27 cellular contexts compared by ENCODE assay signal in genomic region chr10:121930729-121931085, GRCh38. TPM values are rescaled to one million over a fixed set of nuclear protein-coding genes. Genes with fewer than 3 reads are reported as not detected.
DNase-seq lines count a peak whose midpoint lies in the region; ATAC-seq, FAIRE-seq and TF ChIP-seq lines count a peak whose summit lies in the region.
"Had no signal": no experiment of that assay in that cellular context is flagged by ENCODE, and none has a peak within 500 bp of the region (broad histone marks: within the 10 kb centered on the region; RNA-seq: fewer than 3 reads in every experiment).

No MANE protein-coding gene starts in this region.

- H3K79me2 ChIP-seq in keratinocyte (ENCODE audit: control insufficient read depth, insufficient read depth, low read length) = peaks cover 18% of the 10 kb centered on the region

- no peaks in the 10 kb centered on the region for H3K36me3 Mint-ChIP-seq in MCF 10A (ENCODE audit: insufficient read depth, unreplicated experiment)
- H3K36me3 Mint-ChIP-seq: naive B cell, WTC11 had no signal

- H3K4me1 ChIP-seq in HUES48 (ENCODE audit: control insufficient read depth, insufficient read depth, low read length) (peaks cover 4% of the 10 kb centered on the region; the same call in 1 of the 2 replicates), keratinocyte (ENCODE audit: control insufficient read depth, extremely low read depth, insufficient read depth, low read length) (peaks cover 21% of the 10 kb centered on the region), prostate gland (replicated peaks) (peaks cover 4% of the 10 kb centered on the region), left lung (peaks cover 5 to 21% of the 10 kb centered on the region in 2 donors)

- H3K27me3 ChIP-seq in HUES48 (ENCODE audit: control insufficient read depth, insufficient read depth, low read length) (no peaks in the 10 kb centered on the region), keratinocyte (ENCODE audit: control insufficient read depth, extremely low read depth, insufficient read depth, low read length) (no peaks in the 10 kb centered on the region), prostate gland (replicated peaks; ENCODE audit: insufficient read depth) (no peaks in the 10 kb centered on the region), left lung (no peaks in the 10 kb centered on the region)
- H3K27me3 ChIP-seq: dorsolateral prefrontal cortex, sigmoid colon, testis had no signal

- H3K9me3 ChIP-seq in HUES48 (ENCODE audit: control insufficient read depth, insufficient read depth, low read length) (no peaks in the 10 kb centered on the region), keratinocyte (ENCODE audit: control insufficient read depth, low read depth, low read length) (no peaks in the 10 kb centered on the region), prostate gland (no peaks in the 10 kb centered on the region), left lung (no peaks in the 10 kb centered on the region)
- H3K9me3 ChIP-seq: sigmoid colon, testis had no signal

- H3K27ac Mint-ChIP-seq in MCF 10A (ENCODE audit: low read depth, unreplicated experiment) = no peak overlapping the region
- H3K27ac Mint-ChIP-seq: activated naive CD8-positive, alpha-beta T cell treated with anti-CD3 and anti-CD28 coated beads for 36 hours had no signal

- no peaks in the 10 kb centered on the region for H3K27me3 Mint-ChIP-seq in MCF 10A (ENCODE audit: insufficient read depth, unreplicated experiment)
- H3K27me3 Mint-ChIP-seq: activated naive CD8-positive, alpha-beta T cell treated with anti-CD3 and anti-CD28 coated beads for 36 hours; naive B cell had no signal

- intact Hi-C loops in prostate gland (cut with DNase I) = no loop called here
- intact Hi-C loops in MCF 10A (cut with micrococcal nuclease) = no loop called here
- intact Hi-C loops in left lung (cut with DNase I) = no loop called here

- H3K9ac ChIP-seq in HUES48 (ENCODE audit: low read depth, low read length) (no peak overlapping the region), keratinocyte (ENCODE audit: control insufficient read depth, extremely low read depth, insufficient read depth, low read length) (no peak overlapping the region)

- 42% methylated on average over 4 of the region's 4 CpGs for WGBS in prostate gland

- DNase-seq in DMS53 (lab: John Stamatoyannopoulos, UW) (peak; percentile 37), DMS53 treated with DMSO at 0.1 percent for 48 hours (lab: John Stamatoyannopoulos, UW; ENCODE audit: unreplicated experiment) (no peak), keratinocyte (ENCODE audit: low read depth, low spot score) (no peak), prostate gland (ENCODE audit: low spot score) (no peak), MCF 10A (ENCODE audit: unreplicated experiment) (no peak), mucosa of gallbladder (ENCODE audit: low spot score) (no peak), left lung (no peak)
- DNase-seq: 8988T; activated CD4-positive, alpha-beta T cell treated with anti-CD3 and anti-CD28 coated beads, Interleukin-2, amount 50 U/mL, for 1 hour; activated naive CD8-positive, alpha-beta T cell treated with anti-CD3 and anti-CD28 coated beads for 36 hours; AML-193; dorsolateral prefrontal cortex; glutamatergic neuron; HCEC 1CT; naive B cell; NCI-H1105; NCI-H1930; NCI-H226; NCI-H774; sigmoid colon; stimulated activated naive CD4-positive, alpha-beta T cell treated with Interleukin-2 at 50 U/mL for 16 hours; T1000; testis had no signal

- FAIRE-seq in keratinocyte (lab: Jason Lieb, UNC) = no peak
- FAIRE-seq: GM12891 had no signal

- H3K9me1 ChIP-seq in keratinocyte (ENCODE audit: control insufficient read depth, extremely low read depth, insufficient read depth, low read length) = no peaks in the 10 kb centered on the region

- dilution Hi-C loops in keratinocyte (cut with MboI; ENCODE audit: extremely low pct_ligation_motif_present, low sequenced_read_pairs) = no loop called here

- H2AFZ ChIP-seq in keratinocyte (ENCODE audit: control insufficient read depth, low read length) = peak overlapping the region; percentile 52

- H3K4me1 Mint-ChIP-seq in MCF 10A (ENCODE audit: insufficient read depth, unreplicated experiment) = peaks cover 15% of the 10 kb centered on the region

- TF ChIP-seq POLR2A in prostate gland (IDR thresholded peaks at IDR 0.05) = no peak

- POLR2A ChIA-PET in MCF 10A (lab: Yijun Ruan, JAX) = no interaction called here

- peak overlapping the region; percentile 58 for H3K4me2 ChIP-seq in keratinocyte (ENCODE audit: control insufficient read depth, extremely low read depth, insufficient read depth, low read depth, low read length)

- TF ChIP-seq CTCF in keratinocyte (optimal IDR thresholded peaks at IDR 0.05 in 1 of 3, IDR thresholded peaks at IDR 0.05 in 1 of 3, conservative IDR thresholded peaks at IDR 0.05 in 1 of 3; ENCODE audit: extremely low read depth in 1 of 3, insufficient read depth in 2 of 3, low read length in 3 of 3) = no peak
- no peak for TF ChIP-seq CTCF in prostate gland (IDR thresholded peaks at IDR 0.05)
- no peak for TF ChIP-seq CTCF in MCF 10A (IDR thresholded peaks at IDR 0.05; ENCODE audit: unreplicated experiment)
- TF ChIP-seq CTCF in left lung (IDR thresholded peaks at IDR 0.05) = no peak

- no peaks in the 10 kb centered on the region for H3K9me3 Mint-ChIP-seq in MCF 10A (ENCODE audit: unreplicated experiment)
- H3K9me3 Mint-ChIP-seq: activated naive CD8-positive, alpha-beta T cell treated with anti-CD3 and anti-CD28 coated beads for 36 hours; naive B cell; WTC11 had no signal

- no TSS peak for BruUV-seq in MCF 10A (replicated peaks; lab: Mats Ljungman, UMichigan)

- H3K36me3 ChIP-seq in HUES48 (ENCODE audit: control insufficient read depth, insufficient read depth, low read length) = no peaks in the 10 kb centered on the region
- no peaks in the 10 kb centered on the region for H3K36me3 ChIP-seq in keratinocyte (ENCODE audit: control insufficient read depth in 2 of 2, extremely low read depth in 1 of 2, insufficient read depth in 2 of 2, low read length in 2 of 2)
- H3K36me3 ChIP-seq in prostate gland = no peaks in the 10 kb centered on the region
- H3K36me3 ChIP-seq in left lung = no peaks in the 10 kb centered on the region
- H3K36me3 ChIP-seq: sigmoid colon had no signal

- no peak overlapping the region for H3K4me3 ChIP-seq in HUES48 (ENCODE audit: low read depth, low read length)
- H3K4me3 ChIP-seq in keratinocyte (ENCODE audit: control insufficient read depth in 2 of 3, extremely low read depth in 1 of 3, insufficient read depth in 2 of 3, low read depth in 1 of 3, low read length in 3 of 3) = no peak overlapping the region
- H3K4me3 ChIP-seq in prostate gland = no peak overlapping the region
- H3K4me3 ChIP-seq in left lung = no peak overlapping the region
- H3K4me3 ChIP-seq: dorsolateral prefrontal cortex, sigmoid colon, testis had no signal

- peak overlapping the region; percentile 55 for H3K27ac ChIP-seq in HUES48 (ENCODE audit: low read depth, low read length)
- peak overlapping the region; percentile 6 for H3K27ac ChIP-seq in keratinocyte (ENCODE audit: control insufficient read depth, insufficient read depth, low read length)
- H3K27ac ChIP-seq in prostate gland = peak overlapping the region; percentile 99 to 100
- no peak overlapping the region for H3K27ac ChIP-seq in left lung
- H3K27ac ChIP-seq: HL-60 had no signal

- CTCF ChIA-PET in MCF 10A (lab: Yijun Ruan, JAX) = no interaction called here

- H4K20me1 ChIP-seq in keratinocyte (ENCODE audit: control insufficient read depth, extremely low read depth, insufficient read depth, low read length) = no peaks in the 10 kb centered on the region

- H3K4me3 Mint-ChIP-seq in MCF 10A (ENCODE audit: unreplicated experiment) = no peak overlapping the region
- H3K4me3 Mint-ChIP-seq: activated naive CD8-positive, alpha-beta T cell treated with anti-CD3 and anti-CD28 coated beads for 36 hours; WTC11 had no signal

- no peak for ATAC-seq in left lung
- ATAC-seq: WTC11 had no signal

RNA-seq across cellular contexts. Expression of gene ATE1, which starts 2.9 kb away (rescaled TPM):
- 10.2 to 14.9 TPM (median 12.2 TPM) in 3 replicates for polyA plus RNA-seq in keratinocyte
- polyA plus RNA-seq in keratinocyte (2011; ENCODE audit: low read depth) = 6.6 TPM
- 8.4 and 12.3 TPM in 2 replicates for polyA plus RNA-seq in keratinocyte (2011; cell fraction: cytosol; rRNA removed)
- 9.5 and 10.4 TPM in 2 replicates for polyA plus RNA-seq in keratinocyte (2011; cell fraction: nucleus; rRNA removed)
- polyA plus RNA-seq in keratinocyte (2012; ENCODE audit: low replicate concordance) = 7.7 and 11.9 TPM in 2 replicates
- polyA minus RNA-seq in keratinocyte = 10.0 to 26.2 TPM (median 19.0 TPM) in 3 replicates
- 13.8 TPM for polyA minus RNA-seq in keratinocyte (2011; cell fraction: cytosol; rRNA and poly(A)+ RNA removed)
- polyA minus RNA-seq in keratinocyte (2011; cell fraction: nucleus; rRNA and poly(A)+ RNA removed) = 17.8 and 19.5 TPM in 2 replicates
- total RNA-seq in prostate gland (10 to 100 TPM; 29.9 to 36.2 TPM), MCF 10A (2022) (33.1 and 40.4 TPM in 2 replicates), mucosa of gallbladder (38.4 TPM), left lung (10 to 100 TPM; 24.5 to 27.3 TPM)

RNA-seq across cellular contexts. Expression of gene NSMCE4A, which starts 44.3 kb away (rescaled TPM):
- polyA plus RNA-seq in keratinocyte = 27.5 to 52.0 TPM (median 29.1 TPM) in 3 replicates
- polyA plus RNA-seq in keratinocyte (2011; ENCODE audit: low read depth) = 75.7 TPM
- 22.1 and 31.1 TPM in 2 replicates for polyA plus RNA-seq in keratinocyte (2011; cell fraction: cytosol; rRNA removed)
- polyA plus RNA-seq in keratinocyte (2011; cell fraction: nucleus; rRNA removed) = 51.7 and 69.1 TPM in 2 replicates
- 21.5 and 31.6 TPM in 2 replicates for polyA plus RNA-seq in keratinocyte (2012; ENCODE audit: low replicate concordance)
- 6.6 to 9.9 TPM (median 7.1 TPM) in 3 replicates for polyA minus RNA-seq in keratinocyte
- polyA minus RNA-seq in keratinocyte (2011; cell fraction: cytosol; rRNA and poly(A)+ RNA removed) = 15.2 TPM
- 7.2 and 9.2 TPM in 2 replicates for polyA minus RNA-seq in keratinocyte (2011; cell fraction: nucleus; rRNA and poly(A)+ RNA removed)
- total RNA-seq in prostate gland = 100 to 1,000 TPM in 1 of 2 donors, 10 to 100 TPM in 1; 90.1 to 105 TPM
- 24.5 and 30.2 TPM in 2 replicates for total RNA-seq in MCF 10A (2022)
- total RNA-seq in mucosa of gallbladder = 55.0 TPM
- 10 to 100 TPM; 26.2 to 36.1 TPM for total RNA-seq in left lung

RNA-seq across cellular contexts. Expression of gene TACC2, which starts 58.3 kb away (rescaled TPM):
- polyA plus RNA-seq in keratinocyte = 6.8 to 20.9 TPM (median 12.8 TPM) in 3 replicates
- 160 TPM for polyA plus RNA-seq in keratinocyte (2011; ENCODE audit: low read depth)
- polyA plus RNA-seq in keratinocyte (2011; cell fraction: cytosol; rRNA removed) = 14.6 and 17.7 TPM in 2 replicates
- polyA plus RNA-seq in keratinocyte (2011; cell fraction: nucleus; rRNA removed) = 46.6 and 47.1 TPM in 2 replicates
- 16.0 and 58.4 TPM in 2 replicates for polyA plus RNA-seq in keratinocyte (2012; ENCODE audit: low replicate concordance)
- 16.0 to 24.0 TPM (median 17.2 TPM) in 3 replicates for polyA minus RNA-seq in keratinocyte
- polyA minus RNA-seq in keratinocyte (2011; cell fraction: cytosol; rRNA and poly(A)+ RNA removed) = 4.2 TPM
- 18.1 and 24.6 TPM in 2 replicates for polyA minus RNA-seq in keratinocyte (2011; cell fraction: nucleus; rRNA and poly(A)+ RNA removed)
- total RNA-seq in prostate gland (100 to 1,000 TPM; 101 to 140 TPM), MCF 10A (2022) (66.8 and 89.0 TPM in 2 replicates), mucosa of gallbladder (92.5 TPM), left lung (100 to 1,000 TPM; 166 to 193 TPM)
- total RNA-seq: activated naive CD8-positive, alpha-beta T cell treated with anti-CD3 and anti-CD28 coated beads for 36 hours had no signal

Comparison
In these comparisons a context has a peak if more than half of its experiments do, and no peak if none do; other contexts are left out.
1. H3K27ac ChIP-seq: peak in HUES48 (single experiment), keratinocyte (single experiment) and prostate gland (2 of 2); none in left lung (0 of 2).